Comparison of ENCODE assay signal across 12 cellular contexts in the genomic region with DNA sequence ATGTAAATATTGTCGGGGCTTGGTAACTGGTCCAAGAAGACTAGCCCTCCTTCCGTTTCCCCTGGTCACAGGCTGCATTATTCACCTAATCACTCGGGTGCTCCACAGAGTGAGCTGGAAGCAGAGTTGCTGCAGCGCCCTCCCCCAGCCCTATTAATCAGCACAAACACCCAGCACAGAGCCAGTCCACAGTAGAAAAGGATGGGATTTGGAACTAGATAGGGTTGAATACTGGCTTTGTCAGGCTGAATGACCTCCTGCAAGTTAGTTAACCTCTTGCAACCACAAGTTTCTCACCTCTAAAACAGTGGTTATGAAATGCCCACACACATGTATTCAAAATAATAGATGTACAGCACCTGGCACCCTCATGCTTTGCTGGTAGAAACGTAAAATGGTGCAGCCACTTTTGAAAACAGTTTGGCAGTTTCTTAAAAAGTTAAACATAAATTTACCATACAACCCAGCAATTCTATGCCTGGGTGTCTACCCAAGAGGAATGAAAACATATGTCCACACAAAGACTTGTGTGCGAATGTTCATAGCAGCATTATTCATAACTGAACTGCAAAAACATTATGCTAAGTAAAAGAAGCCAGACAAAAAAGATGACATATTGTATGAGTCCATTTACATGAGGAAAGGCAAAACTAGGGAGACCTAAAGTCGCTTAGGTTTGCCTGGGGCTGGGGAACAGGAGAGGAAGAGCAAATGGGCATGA. TPM values are rescaled to one million over a fixed set of nuclear protein-coding genes. Genes with fewer than 3 reads are reported as not detected.
DNase-seq lines count a peak whose midpoint lies in the region; ATAC-seq and TF ChIP-seq lines count a peak whose summit lies in the region.
"Had no signal": no experiment of that assay in that cellular context is flagged by ENCODE, and none has a peak within 500 bp of the region (broad histone marks: within the 10 kb centered on the region; RNA-seq: fewer than 3 reads in every experiment).

No MANE protein-coding gene starts in this region.

- H3K4me1 ChIP-seq in lower lobe of right lung = no peaks in the 10 kb centered on the region

- no peaks in the 10 kb centered on the region for H3K27me3 ChIP-seq in lower lobe of right lung (ENCODE audit: low read depth)

- H3K4me3 ChIP-seq in lower lobe of right lung = no peak overlapping the region

- H3K4me3 Mint-ChIP-seq in nephron progenitor cell = no peak overlapping the region
- H3K4me3 Mint-ChIP-seq: activated naive CD4-positive, alpha-beta T cell treated with anti-CD3 and anti-CD28 coated beads for 36 hours; nephron; T-helper 17 cell had no signal

- H3K9me3 ChIP-seq in lower lobe of right lung = no peaks in the 10 kb centered on the region

- peaks cover 7% of the 10 kb centered on the region for H3K4me1 Mint-ChIP-seq in nephron progenitor cell
- H3K4me1 Mint-ChIP-seq: nephron, T-helper 17 cell had no signal

- peak overlapping the region; percentile 29 for H3K27ac Mint-ChIP-seq in nephron progenitor cell
- H3K27ac Mint-ChIP-seq: activated naive CD4-positive, alpha-beta T cell treated with anti-CD3 and anti-CD28 coated beads for 36 hours; nephron; T-helper 17 cell had no signal

- no peaks in the 10 kb centered on the region for H3K36me3 Mint-ChIP-seq in nephron progenitor cell (ENCODE audit: low read depth)

- H3K9me3 Mint-ChIP-seq in nephron progenitor cell = peaks cover 13% of the 10 kb centered on the region
- H3K9me3 Mint-ChIP-seq: activated naive CD4-positive, alpha-beta T cell treated with anti-CD3 and anti-CD28 coated beads for 36 hours had no signal

- H3K27ac ChIP-seq in lower lobe of right lung = no peak overlapping the region

- no peaks in the 10 kb centered on the region for H3K27me3 Mint-ChIP-seq in nephron progenitor cell (ENCODE audit: low read depth, poor library complexity)

- no peak for TF ChIP-seq CTCF in nephron progenitor cell (IDR thresholded peaks at IDR 0.05)
- no peak for TF ChIP-seq CTCF in lower lobe of right lung (IDR thresholded peaks at IDR 0.05)

- ATAC-seq in GM18867 (IDR thresholded peaks at IDR 0.05; ENCODE audit: unreplicated experiment) (peak; percentile 90), lower lobe of right lung (no peak), GM21825 (IDR thresholded peaks at IDR 0.05; ENCODE audit: unreplicated experiment) (no peak)
- ATAC-seq: HCT116, T-helper 17 cell had no signal

- intact Hi-C loops in lower lobe of right lung (cut with DNase I) = no loop called here

- peak; percentile 57 for DNase-seq in NCI-H226
- DNase-seq in dermis blood vessel endothelial cell = peak; percentile 59
- no peak for DNase-seq in nephron progenitor cell
- no peak for DNase-seq in NCI-H748 treated with DMSO at 0.1 percent for 48 hours (lab: John Stamatoyannopoulos, UW)
- DNase-seq in lower lobe of right lung = no peak
- no peak for DNase-seq in COLO829 (ENCODE audit: low spot score)
- DNase-seq: activated naive CD4-positive, alpha-beta T cell treated with anti-CD3 and anti-CD28 coated beads for 36 hours; T-helper 17 cell had no signal

- H3K36me3 ChIP-seq in lower lobe of right lung = no peaks in the 10 kb centered on the region

RNA-seq across cellular contexts. Expression of a gene that starts 31.7 kb away (rescaled TPM):
- total RNA-seq in dermis blood vessel endothelial cell (986 and 1,136 TPM in 2 replicates), lower lobe of right lung (582 TPM)

RNA-seq across cellular contexts. Expression of a gene that starts 35.4 kb away (rescaled TPM):
- total RNA-seq in dermis blood vessel endothelial cell (7.1 and 9.0 TPM in 2 replicates), lower lobe of right lung (9.5 TPM)

Comparison
In these comparisons a context has a peak if more than half of its experiments do, and no peak if none do; other contexts are left out.
1. DNase-seq: peak in NCI-H226 (single experiment) and dermis blood vessel endothelial cell (single experiment); none in nephron progenitor cell (single experiment), NCI-H748 treated with DMSO at 0.1 percent for 48 hours (single experiment), lower lobe of right lung (single experiment) and COLO829 (single experiment).